Comparison of ENCODE assay signal across 1 cellular context in the genomic region with DNA sequence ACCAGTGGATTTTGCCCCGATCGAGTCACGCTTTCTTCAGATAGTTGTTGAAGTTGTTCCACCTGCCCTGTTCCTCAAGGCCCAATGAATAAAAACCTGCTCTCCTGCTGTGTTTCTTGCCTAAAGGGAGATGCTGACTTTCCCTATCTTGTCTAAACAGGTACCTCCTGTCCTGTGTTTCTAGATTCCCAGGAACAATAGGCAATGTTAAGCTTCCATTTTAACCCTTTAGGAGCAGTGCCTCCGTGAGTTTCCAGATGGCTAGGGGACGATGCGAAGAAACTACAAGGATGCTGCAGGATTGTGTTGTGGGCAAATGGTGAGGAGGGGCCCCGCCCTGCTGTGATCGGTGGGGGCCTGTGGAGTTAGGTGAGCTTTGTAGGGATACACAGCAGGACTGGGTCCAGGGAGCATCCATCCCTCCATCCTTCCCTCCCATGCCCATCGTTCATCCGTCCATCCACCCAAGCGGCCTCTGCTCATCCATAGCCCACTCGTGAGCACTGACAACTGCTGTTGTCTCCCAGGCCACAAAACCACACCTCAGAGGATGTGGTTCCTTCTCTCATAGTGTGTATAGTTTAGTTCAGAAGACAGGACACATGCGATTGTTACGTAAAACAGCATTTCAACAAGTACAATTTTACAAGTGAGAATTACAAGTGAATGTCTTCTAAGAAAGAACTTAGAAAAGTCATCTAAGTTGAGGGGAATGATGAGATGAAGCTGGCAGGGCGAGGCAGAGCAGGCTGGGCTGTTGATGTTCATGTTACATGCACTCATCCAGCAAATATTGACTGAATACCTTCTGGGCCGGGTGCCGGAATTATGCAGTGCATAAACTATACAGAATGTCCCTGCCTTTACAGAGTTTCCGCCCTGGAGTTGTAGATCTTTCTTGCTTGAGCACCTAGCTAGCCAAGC.
TF ChIP-seq lines count a peak whose summit lies in the region.

No MANE protein-coding gene starts in this region.

TF ChIP-seq in SK-N-SH, 30 proteins besides CTCF, POLR2A, EP300 and RAD21:
- TF ChIP-seq NRF1 (IDR thresholded peaks at IDR 0.05; ENCODE audit: low read depth, low read length) (no peak), EZH2phosphoT487 (IDR thresholded peaks at IDR 0.05; ENCODE audit: borderline replicate concordance, low read depth) (no peak), MXI1 (IDR thresholded peaks at IDR 0.05; ENCODE audit: low read depth, low read length) (no peak), FOSL2 (IDR thresholded peaks at IDR 0.05; ENCODE audit: borderline replicate concordance, low read depth) (no peak), RXRA (IDR thresholded peaks at IDR 0.05; ENCODE audit: borderline replicate concordance, low read depth) (no peak), JUND (IDR thresholded peaks at IDR 0.05) (no peak)
- TF ChIP-seq, protein P1, sequence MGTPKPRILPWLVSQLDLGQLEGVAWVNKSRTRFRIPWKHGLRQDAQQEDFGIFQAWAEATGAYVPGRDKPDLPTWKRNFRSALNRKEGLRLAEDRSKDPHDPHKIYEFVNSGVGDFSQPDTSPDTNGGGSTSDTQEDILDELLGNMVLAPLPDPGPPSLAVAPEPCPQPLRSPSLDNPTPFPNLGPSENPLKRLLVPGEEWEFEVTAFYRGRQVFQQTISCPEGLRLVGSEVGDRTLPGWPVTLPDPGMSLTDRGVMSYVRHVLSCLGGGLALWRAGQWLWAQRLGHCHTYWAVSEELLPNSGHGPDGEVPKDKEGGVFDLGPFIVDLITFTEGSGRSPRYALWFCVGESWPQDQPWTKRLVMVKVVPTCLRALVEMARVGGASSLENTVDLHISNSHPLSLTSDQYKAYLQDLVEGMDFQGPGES (IDR thresholded peaks at IDR 0.05; ENCODE audit: low read depth, low read length) = no peak
